ENCODE assay signal across 18 cellular contexts in genomic region chr6:33177552-33178446, GRCh38. TPM values are rescaled to one million over a fixed set of nuclear protein-coding genes. Genes with fewer than 3 reads are reported as not detected.
DNase-seq lines count a peak whose midpoint lies in the region; ATAC-seq and TF ChIP-seq lines count a peak whose summit lies in the region.
"Had no signal": no experiment of that assay in that cellular context is flagged by ENCODE, and none has a peak within 500 bp of the region (broad histone marks: within the 10 kb centered on the region; RNA-seq: fewer than 3 reads in every experiment).

No MANE protein-coding gene starts in this region.

- WGBS in body of pancreas, 2 donors, result 73% methylated on average over 19 of the region's 19 CpGs

- POLR2A ChIA-PET in HEK293 (lab: Yijun Ruan, JAX), result interaction anchor here (0.6 kb wide), 1 partner anchor 22 kb away, joined by 3 read pairs; no protein-coding TSS in a partner anchor

- in situ Hi-C loops in G401 (cut with HindIII; ENCODE audit: low sequenced_read_pairs), result no loop called here

- no peak for TF ChIP-seq CTCF in HEK293 (tag by site-specific recombination; IDR thresholded peaks at IDR 0.05)
- no peak for TF ChIP-seq CTCF in RWPE2 (IDR thresholded peaks at IDR 0.05; ENCODE audit: poor library complexity, severe bottlenecking)
- TF ChIP-seq CTCF in body of pancreas (IDR thresholded peaks at IDR 0.05), result no peak

- no peaks in the 10 kb centered on the region for H3K4me1 ChIP-seq in HEK293 (ENCODE audit: control insufficient read depth, insufficient read depth, low read length)
- no peaks in the 10 kb centered on the region for H3K4me1 ChIP-seq in RWPE2 (ENCODE audit: insufficient read depth, poor library complexity, severe bottlenecking)
- no peaks in the 10 kb centered on the region for H3K4me1 ChIP-seq in body of pancreas
- H3K4me1 ChIP-seq: BE2C had no signal

- H3K36me3 ChIP-seq in HEK293 (ENCODE audit: control insufficient read depth in 2 of 2, insufficient read depth in 1 of 2, low read length in 2 of 2), result no peaks in the 10 kb centered on the region
- H3K36me3 ChIP-seq in RWPE2 (ENCODE audit: low read depth), result no peaks in the 10 kb centered on the region
- H3K36me3 ChIP-seq in body of pancreas (replicated peaks in 1 of 2; ENCODE audit: insufficient read depth in 1 of 2, low read depth in 2 of 2), result no peaks in the 10 kb centered on the region
- H3K36me3 ChIP-seq: BE2C had no signal

- TF ChIP-seq POLR2A in body of pancreas (IDR thresholded peaks at IDR 0.05), result no peak

- H3K27me3 ChIP-seq in RWPE2 (ENCODE audit: insufficient read depth, poor library complexity, severe bottlenecking) (no peaks in the 10 kb centered on the region), body of pancreas (no peaks in the 10 kb centered on the region)
- H3K27me3 ChIP-seq: BE2C had no signal

- CTCF ChIA-PET in HEK293 (lab: Yijun Ruan, JAX), result interaction anchor here (0.6 to 1.0 kb wide), 2 partner anchors 20 kb away, joined by 3 read pairs; no protein-coding TSS in a partner anchor

- intact Hi-C loops in posterior vena cava (cut with DNase I), result no loop called here
- intact Hi-C loops in body of pancreas (cut with DNase I), result no loop called here

- DNase-seq in RWPE2 (ENCODE audit: low spot score), result peak; percentile 33
- DNase-seq in epidermal melanocyte (ENCODE audit: insufficient read length, low spot score), result peak; percentile 75
- DNase-seq in posterior vena cava (ENCODE audit: low spot score), result peak; percentile 74
- no peak for DNase-seq in SIG-M5 (lab: John Stamatoyannopoulos, UW)
- DNase-seq in G401 (ENCODE audit: low spot score), result no peak
- no peak for DNase-seq in body of pancreas
- DNase-seq: BE2C, DND-41, GDM1, KG1, NCI-H146, NCI-H2081, NCI-H510A, NCI-H82, PC-9, Right ventricle myocardium superior had no signal

- H3K9me3 ChIP-seq in HEK293 (ENCODE audit: control insufficient read depth, insufficient read depth, low read depth, low read length) (no peaks in the 10 kb centered on the region), RWPE2 (ENCODE audit: severe bottlenecking) (no peaks in the 10 kb centered on the region), body of pancreas (no peaks in the 10 kb centered on the region)
- H3K9me3 ChIP-seq: BE2C had no signal

- no peak for ATAC-seq in RWPE2 (ENCODE audit: low read depth)
- ATAC-seq in body of pancreas, result no peak
- ATAC-seq: GM23338 had no signal

- H3K27ac ChIP-seq in HEK293 (ENCODE audit: extremely low read depth, low read depth, low read length) (no peak overlapping the region), RWPE2 (ENCODE audit: poor library complexity, severe bottlenecking) (no peak overlapping the region), body of pancreas (no peak overlapping the region)
- H3K27ac ChIP-seq: PC-9 had no signal

- no peak overlapping the region for H3K4me3 ChIP-seq in HEK293 (ENCODE audit: low read depth, low read length)
- no peak overlapping the region for H3K4me3 ChIP-seq in RWPE2 (ENCODE audit: severe bottlenecking)
- H3K4me3 ChIP-seq in body of pancreas, result no peak overlapping the region
- H3K4me3 ChIP-seq: GM23338, PC-9 had no signal

TF ChIP-seq in HEK293, 187 proteins besides CTCF, POLR2A, EP300 and RAD21:
- TF ChIP-seq BCL11A (tag by site-specific recombination; IDR thresholded peaks at IDR 0.05; ENCODE audit: low read depth) (peak; percentile 51), ZNF707 (tag by site-specific recombination; IDR thresholded peaks at IDR 0.05) (no peak), BCL11B (tag by site-specific recombination; IDR thresholded peaks at IDR 0.05; ENCODE audit: low read depth) (0 out of 2 replicates have a peak, but pooled peaks have one; percentile 60)

RNA-seq across cellular contexts. Expression of gene COL11A2, which starts 14.5 kb away (rescaled TPM):
- total RNA-seq in posterior vena cava (1 to 10 TPM in 1 of 2 donors, under 1 TPM in 1; 0.43 to 1.0 TPM), body of pancreas (1 to 10 TPM in 1 of 2 donors, under 1 TPM in 1; 0.78 to 2.3 TPM)
- total RNA-seq in G401 (2014; rRNA removed; shearing (Covaris generic)), result 7.0 and 10.4 TPM in 2 replicates

RNA-seq across cellular contexts. Expression of gene RXRB, which starts 22.7 kb away (rescaled TPM):
- total RNA-seq in posterior vena cava (10 to 100 TPM; 31.3 to 31.7 TPM), body of pancreas (10 to 100 TPM; 17.1 to 21.0 TPM)
- total RNA-seq in G401 (2014; rRNA removed; shearing (Covaris generic)), result 11.5 and 18.8 TPM in 2 replicates

RNA-seq across cellular contexts. Expression of gene SLC39A7, which starts 22.9 kb away (rescaled TPM):
- 10 to 100 TPM; 79.4 to 86.2 TPM for total RNA-seq in posterior vena cava
- total RNA-seq in G401 (2014; rRNA removed; shearing (Covaris generic)), result 102 and 108 TPM in 2 replicates
- total RNA-seq in body of pancreas, result 10 to 100 TPM; 57.3 to 67.9 TPM

RNA-seq across cellular contexts. Expression of gene HSD17B8, which starts 26.7 kb away (rescaled TPM):
- total RNA-seq in posterior vena cava (1 to 10 TPM; 2.8 to 4.0 TPM), body of pancreas (10 to 100 TPM; 19.1 to 29.1 TPM)
- total RNA-seq in G401 (2014; rRNA removed; shearing (Covaris generic)), result 13.3 and 18.2 TPM in 2 replicates

RNA-seq across cellular contexts. Expression of gene RING1, which starts 30.5 kb away (rescaled TPM):
- total RNA-seq in posterior vena cava, result 10 to 100 TPM; 29.8 to 32.2 TPM
- 51.2 and 53.3 TPM in 2 replicates for total RNA-seq in G401 (2014; rRNA removed; shearing (Covaris generic))
- 10 to 100 TPM; 11.2 to 28.3 TPM for total RNA-seq in body of pancreas

Comparison
In these comparisons a context has a peak if more than half of its experiments do, and no peak if none do; other contexts are left out.
1. DNase-seq: peak in RWPE2 (single experiment), epidermal melanocyte (single experiment) and posterior vena cava (single experiment); none in SIG-M5 (single experiment), G401 (single experiment) and body of pancreas (0 of 4).